Comparison of ENCODE assay signal across 39 cellular contexts in the genomic region with DNA sequence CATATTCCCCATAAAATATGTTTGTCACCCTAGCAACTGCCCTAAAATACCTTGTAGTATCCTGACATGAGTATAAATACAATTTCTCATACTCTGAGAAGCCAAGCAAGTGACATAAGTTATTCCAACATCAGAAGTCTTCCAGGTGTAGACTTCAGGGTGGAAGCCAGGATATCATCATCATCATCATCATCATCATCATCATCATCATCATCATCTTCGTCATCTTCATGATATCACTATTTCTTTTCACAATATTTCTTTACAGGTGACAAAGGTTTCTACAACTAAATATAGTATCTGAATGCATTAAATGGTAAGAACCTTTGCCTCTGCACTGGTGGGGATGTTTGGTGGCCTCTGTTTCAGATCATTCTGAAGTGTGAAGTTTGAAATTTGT. TPM values are rescaled to one million over a fixed set of nuclear protein-coding genes. Genes with fewer than 3 reads are reported as not detected.
"Had no signal": no experiment of that assay in that cellular context is flagged by ENCODE, and none has a peak within 500 bp of the region (broad histone marks: within the 10 kb centered on the region; RNA-seq: fewer than 3 reads in every experiment).

No MANE protein-coding gene starts in this region.

- H3K9me3 ChIP-seq: adrenal gland, body of pancreas, breast epithelium had no signal

- DNase-seq: activated B cell treated with CpG ODN at 0.5 μM for 24 hours; activated CD4-positive, alpha-beta memory T cell treated with anti-CD3 and anti-CD28 coated beads for 36 hours; activated CD4-positive, alpha-beta T cell treated with anti-CD3 and anti-CD28 coated beads for 4 hours; activated CD4-positive, alpha-beta T cell treated with anti-CD3 and anti-CD28 coated beads, Interleukin-2, amount 10 ng/mL, durations not matched to agents 24 days and 14 days; activated CD4-positive, alpha-beta T cell treated with anti-CD3 and anti-CD28 coated beads, Interleukin-2, amount 50 U/mL, for 1 hour; activated CD4-positive, alpha-beta T cell treated with anti-CD3 and anti-CD28 coated beads, Interleukin-2, amount 50 U/mL, for 4 hours; activated CD4-positive, CD25-positive, alpha-beta regulatory T cell treated with anti-CD3 and anti-CD28 coated beads, Interleukin-2, amount 50 U/mL, for 72 hours; activated CD8-positive, alpha-beta memory T cell treated with anti-CD3 and anti-CD28 coated beads, Interleukin-2, amount 50 U/mL, for 4 hours; activated CD8-positive, alpha-beta T cell treated with anti-CD3 and anti-CD28 coated beads for 36 hours; activated effector memory CD4-positive, alpha-beta T cell treated with anti-CD3 and anti-CD28 coated beads, Interleukin-2, amount 50 U/mL, for 16 hours; activated gamma-delta T cell treated with Interleukin-2 at 50 U/mL for 16 hours; activated naive CD4-positive, alpha-beta T cell; activated naive CD4-positive, alpha-beta T cell treated with anti-CD3 and anti-CD28 coated beads for 36 hours; activated naive CD4-positive, alpha-beta T cell treated with anti-CD3 and anti-CD28 coated beads, Interleukin-2, amount 50 U/mL, for 16 hours; activated naive CD8-positive, alpha-beta T cell treated with anti-CD3 and anti-CD28 coated beads for 36 hours; activated T-cell treated with anti-CD3 and anti-CD28 coated beads for 4 hours; activated T-cell treated with anti-CD3 and anti-CD28 coated beads, Interleukin-2, amount 50 U/mL, for 1 hour; activated T-cell treated with anti-CD3 and anti-CD28 coated beads, Interleukin-2, amount 50 U/mL, for 4 hours; activated T-cell treated with anti-CD3 and anti-CD28 coated beads, Interleukin-2, amount 50 U/mL, for 72 hours; adrenal gland; amniotic stem cell; aorta; body of pancreas; brain microvascular endothelial cell; central memory CD4-positive, alpha-beta T cell; T-cell; T-helper 2 cell; T-helper 9 cell had no signal

- H3K36me3 ChIP-seq: adrenal gland, brain microvascular endothelial cell, breast epithelium had no signal

- H3K27ac Mint-ChIP-seq: activated B cell treated with CpG ODN at 0.5 μM for 24 hours; activated CD4-positive, alpha-beta memory T cell treated with anti-CD3 and anti-CD28 coated beads for 36 hours; activated CD4-positive, alpha-beta T cell treated with anti-CD3 and anti-CD28 coated beads, Interleukin-2, amount 10 ng/mL, durations not matched to agents 24 days and 14 days; activated CD8-positive, alpha-beta T cell treated with anti-CD3 and anti-CD28 coated beads for 36 hours; activated naive CD4-positive, alpha-beta T cell treated with anti-CD3 and anti-CD28 coated beads for 36 hours; activated naive CD4-positive, alpha-beta T cell treated with anti-CD3 and anti-CD28 coated beads, Interleukin-2, amount 50 U/mL, for 72 hours; activated naive CD8-positive, alpha-beta T cell treated with anti-CD3 and anti-CD28 coated beads for 36 hours; activated T-cell treated with anti-CD3 and anti-CD28 coated beads, Interleukin-2, amount 50 U/mL, for 72 hours; activated T-helper 1 cell treated with anti-CD3 and anti-CD28 coated beads, Interleukin-12 subunit alpha, Interleukin-12 subunit beta, Interleukin-2, Interleukin-4 antibody, amounts not matched to agents 30 ng/mL and 10 ng/mL and 1 ng/mL, durations not matched to agents 14 hours and 24 hours and 36 hours; activated T-helper 17 cell treated with anti-CD3 and anti-CD28 coated beads, Interleukin-2, amount 50 U/mL, for 72 hours; T-cell; T-helper 1 cell treated with Interleukin-12 subunit alpha and Interleukin-12 subunit beta and Interleukin-4 antibody, amounts not matched to agents 30 μg/mL and 1 μg/mL, for 36 hours; T-helper 2 cell treated with Interferon-gamma antibody and Interleukin-4, amounts not matched to agents 5 μg/mL and 100 μg/mL, for 36 hours had no signal

- H3K36me3 Mint-ChIP-seq: activated CD4-positive, alpha-beta memory T cell treated with anti-CD3 and anti-CD28 coated beads for 36 hours; activated naive CD4-positive, alpha-beta T cell treated with anti-CD3 and anti-CD28 coated beads, Interleukin-2, amount 50 U/mL, for 72 hours; activated naive CD8-positive, alpha-beta T cell treated with anti-CD3 and anti-CD28 coated beads for 36 hours; T-cell had no signal

- H3K27ac ChIP-seq: adrenal gland, body of pancreas, brain microvascular endothelial cell, breast epithelium, VCaP had no signal

- ATAC-seq: activated CD8-positive, alpha-beta T cell treated with anti-CD3 and anti-CD28 coated beads for 36 hours; activated naive CD4-positive, alpha-beta T cell treated with anti-CD3 and anti-CD28 coated beads, Interleukin-2, amount 50 U/mL, for 72 hours; activated T-cell treated with anti-CD3 and anti-CD28 coated beads, Interleukin-2, amount 50 U/mL, for 4 hours; activated T-cell treated with anti-CD3 and anti-CD28 coated beads, Interleukin-2, amount 50 U/mL, for 72 hours; activated T-helper 17 cell treated with anti-CD3 and anti-CD28 coated beads, Interleukin-2, amount 50 U/mL, for 72 hours; body of pancreas; T-cell had no signal

- H3K9me3 Mint-ChIP-seq: activated B cell treated with CpG ODN at 0.5 μM for 24 hours; activated CD4-positive, alpha-beta memory T cell treated with anti-CD3 and anti-CD28 coated beads for 36 hours; activated CD4-positive, alpha-beta T cell treated with anti-CD3 and anti-CD28 coated beads, Interleukin-2, amount 10 ng/mL, durations not matched to agents 24 days and 14 days; activated CD8-positive, alpha-beta T cell treated with anti-CD3 and anti-CD28 coated beads for 36 hours; activated naive CD4-positive, alpha-beta T cell treated with anti-CD3 and anti-CD28 coated beads for 36 hours; activated naive CD4-positive, alpha-beta T cell treated with anti-CD3 and anti-CD28 coated beads, Interleukin-2, amount 50 U/mL, for 72 hours; activated naive CD8-positive, alpha-beta T cell treated with anti-CD3 and anti-CD28 coated beads for 36 hours; activated T-cell treated with anti-CD3 and anti-CD28 coated beads, Interleukin-2, amount 50 U/mL, for 4 hours; activated T-cell treated with anti-CD3 and anti-CD28 coated beads, Interleukin-2, amount 50 U/mL, for 72 hours; activated T-helper 1 cell treated with anti-CD3 and anti-CD28 coated beads, Interleukin-12 subunit alpha, Interleukin-12 subunit beta, Interleukin-2, Interleukin-4 antibody, amounts not matched to agents 30 ng/mL and 10 ng/mL and 1 ng/mL, durations not matched to agents 14 hours and 24 hours and 36 hours; activated T-helper 17 cell treated with anti-CD3 and anti-CD28 coated beads, Interleukin-2, amount 50 U/mL, for 72 hours; T-cell; T-helper 1 cell treated with Interleukin-12 subunit alpha and Interleukin-12 subunit beta and Interleukin-4 antibody, amounts not matched to agents 30 μg/mL and 1 μg/mL, for 36 hours; T-helper 2 cell treated with Interferon-gamma antibody and Interleukin-4, amounts not matched to agents 5 μg/mL and 100 μg/mL, for 36 hours had no signal

- H3K27me3 ChIP-seq: adrenal gland, body of pancreas, brain microvascular endothelial cell, breast epithelium had no signal

- H3K4me1 Mint-ChIP-seq: activated CD4-positive, alpha-beta T cell treated with anti-CD3 and anti-CD28 coated beads, Interleukin-2, amount 10 ng/mL, durations not matched to agents 24 days and 14 days; activated naive CD8-positive, alpha-beta T cell treated with anti-CD3 and anti-CD28 coated beads for 36 hours; activated T-helper 17 cell treated with anti-CD3 and anti-CD28 coated beads, Interleukin-2, amount 50 U/mL, for 72 hours had no signal

- FAIRE-seq: astrocyte, TTC549 had no signal

- H3K4me3 Mint-ChIP-seq: activated B cell treated with CpG ODN at 0.5 μM for 24 hours; activated CD4-positive, alpha-beta memory T cell treated with anti-CD3 and anti-CD28 coated beads for 36 hours; activated CD4-positive, alpha-beta T cell treated with anti-CD3 and anti-CD28 coated beads, Interleukin-2, amount 10 ng/mL, durations not matched to agents 24 days and 14 days; activated CD8-positive, alpha-beta T cell treated with anti-CD3 and anti-CD28 coated beads for 36 hours; activated naive CD4-positive, alpha-beta T cell treated with anti-CD3 and anti-CD28 coated beads for 36 hours; activated naive CD8-positive, alpha-beta T cell treated with anti-CD3 and anti-CD28 coated beads for 36 hours; activated T-cell treated with anti-CD3 and anti-CD28 coated beads, Interleukin-2, amount 50 U/mL, for 4 hours; activated T-cell treated with anti-CD3 and anti-CD28 coated beads, Interleukin-2, amount 50 U/mL, for 72 hours; activated T-helper 1 cell treated with anti-CD3 and anti-CD28 coated beads, Interleukin-12 subunit alpha, Interleukin-12 subunit beta, Interleukin-2, Interleukin-4 antibody, amounts not matched to agents 30 ng/mL and 10 ng/mL and 1 ng/mL, durations not matched to agents 14 hours and 24 hours and 36 hours; activated T-helper 17 cell treated with anti-CD3 and anti-CD28 coated beads, Interleukin-2, amount 50 U/mL, for 72 hours; T-cell; T-helper 1 cell treated with Interleukin-12 subunit alpha and Interleukin-12 subunit beta and Interleukin-4 antibody, amounts not matched to agents 30 μg/mL and 1 μg/mL, for 36 hours; T-helper 2 cell treated with Interferon-gamma antibody and Interleukin-4, amounts not matched to agents 5 μg/mL and 100 μg/mL, for 36 hours had no signal

- H3K27me3 Mint-ChIP-seq: activated CD4-positive, alpha-beta memory T cell treated with anti-CD3 and anti-CD28 coated beads for 36 hours had no signal

- H3K4me3 ChIP-seq: adrenal gland, body of pancreas, breast epithelium had no signal

- H3K4me1 ChIP-seq: adrenal gland, body of pancreas, breast epithelium had no signal

RNA-seq across cellular contexts. Expression of a gene that starts 10.0 kb away (rescaled TPM):
- total RNA-seq: activated B cell treated with CpG ODN at 0.5 μM for 24 hours; activated CD4-positive, alpha-beta memory T cell treated with anti-CD3 and anti-CD28 coated beads for 36 hours; activated CD4-positive, alpha-beta T cell treated with anti-CD3 and anti-CD28 coated beads, Interleukin-2, amount 10 ng/mL, durations not matched to agents 24 days and 14 days; activated CD8-positive, alpha-beta memory T cell treated with anti-CD3 and anti-CD28 coated beads for 36 hours; activated CD8-positive, alpha-beta T cell treated with anti-CD3 and anti-CD28 coated beads for 36 hours; activated naive CD4-positive, alpha-beta T cell treated with anti-CD3 and anti-CD28 coated beads for 36 hours; activated naive CD4-positive, alpha-beta T cell treated with anti-CD3 and anti-CD28 coated beads, Interleukin-2, amount 50 U/mL, for 72 hours; activated naive CD8-positive, alpha-beta T cell treated with anti-CD3 and anti-CD28 coated beads for 36 hours; activated T-cell treated with anti-CD3 and anti-CD28 coated beads, Interleukin-2, amount 50 U/mL, for 72 hours; activated T-helper 1 cell treated with anti-CD3 and anti-CD28 coated beads, Interleukin-12 subunit alpha, Interleukin-12 subunit beta, Interleukin-2, Interleukin-4 antibody, amounts not matched to agents 30 ng/mL and 10 ng/mL and 1 ng/mL, durations not matched to agents 14 hours and 24 hours and 36 hours; activated T-helper 17 cell treated with anti-CD3 and anti-CD28 coated beads, Interleukin-2, amount 50 U/mL, for 72 hours; astrocyte; cerebellum had no signal
